8 cellular contexts compared by ENCODE assay signal in the genomic region with DNA sequence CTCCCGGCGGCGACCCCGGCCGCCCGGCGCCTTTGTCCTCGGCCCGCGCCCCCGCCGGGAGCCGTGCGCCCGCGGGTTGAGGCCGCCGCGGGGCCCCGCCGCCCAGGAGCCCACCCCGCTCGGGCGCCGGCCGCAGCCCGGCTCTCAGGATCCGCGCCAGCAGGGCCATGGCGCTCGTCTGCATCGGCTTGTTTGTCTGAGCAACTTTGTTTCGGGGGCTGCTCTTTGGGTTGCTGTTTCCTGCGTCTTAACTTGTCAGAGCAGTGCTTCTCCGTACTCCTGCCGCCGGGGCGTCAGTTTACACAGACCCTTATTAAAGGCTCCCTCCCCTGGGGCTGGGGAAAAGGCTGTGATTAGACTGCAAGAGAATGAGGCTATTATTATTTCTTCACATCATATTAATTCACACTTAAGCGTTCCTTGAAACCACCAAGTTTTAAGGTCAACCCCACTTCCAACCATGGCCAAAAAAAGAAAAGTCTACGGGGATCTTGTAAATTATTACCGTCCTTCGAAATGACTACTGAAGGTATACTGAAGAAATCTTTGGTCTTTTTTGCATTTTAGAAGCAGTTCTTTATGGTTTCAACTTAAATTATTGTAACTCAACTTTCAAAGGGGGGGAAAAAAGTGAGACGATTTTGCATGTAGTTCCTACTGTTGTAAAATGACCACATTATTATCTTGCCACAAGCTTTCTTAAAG. TPM values are rescaled to one million over a fixed set of nuclear protein-coding genes. Genes with fewer than 3 reads are reported as not detected.
A peak's percentile ranks its signal among the peaks of the same experiment; 100 is the strongest.
DNase-seq lines count a peak whose midpoint lies in the region; ATAC-seq and TF ChIP-seq lines count a peak whose summit lies in the region.

A gene with protein sequence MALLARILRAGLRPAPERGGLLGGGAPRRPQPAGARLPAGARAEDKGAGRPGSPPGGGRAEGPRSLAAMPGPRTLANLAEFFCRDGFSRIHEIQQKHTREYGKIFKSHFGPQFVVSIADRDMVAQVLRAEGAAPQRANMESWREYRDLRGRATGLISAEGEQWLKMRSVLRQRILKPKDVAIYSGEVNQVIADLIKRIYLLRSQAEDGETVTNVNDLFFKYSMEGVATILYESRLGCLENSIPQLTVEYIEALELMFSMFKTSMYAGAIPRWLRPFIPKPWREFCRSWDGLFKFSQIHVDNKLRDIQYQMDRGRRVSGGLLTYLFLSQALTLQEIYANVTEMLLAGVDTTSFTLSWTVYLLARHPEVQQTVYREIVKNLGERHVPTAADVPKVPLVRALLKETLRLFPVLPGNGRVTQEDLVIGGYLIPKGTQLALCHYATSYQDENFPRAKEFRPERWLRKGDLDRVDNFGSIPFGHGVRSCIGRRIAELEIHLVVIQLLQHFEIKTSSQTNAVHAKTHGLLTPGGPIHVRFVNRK (minus strand): TSS at position 198 of the 705 bp plus-strand sequence. CDS start 29 bp downstream, at position 169.

- no peaks in the 10 kb centered on the region for H3K27me3 Mint-ChIP-seq in chondrocyte (ENCODE audit: low read depth)
- H3K27me3 Mint-ChIP-seq in type B pancreatic cell, result peaks cover 52% of the 10 kb centered on the region

- CTCF ChIA-PET in AG04450 (lab: Charles Lee), result no interaction called here

- H3K36me3 Mint-ChIP-seq in chondrocyte (ENCODE audit: low read depth) (no peaks in the 10 kb centered on the region), type B pancreatic cell (peaks cover 4% of the 10 kb centered on the region)

- H3K9me3 ChIP-seq in AG04450 (ENCODE audit: control insufficient read depth, insufficient read depth, low read length) (peaks cover 7% of the 10 kb centered on the region), HUES64 (ENCODE audit: insufficient read depth, low read depth, low read length) (no peaks in the 10 kb centered on the region), lower lobe of right lung (no peaks in the 10 kb centered on the region)

- H3K27ac Mint-ChIP-seq in chondrocyte (ENCODE audit: unreplicated experiment) (peak within 1 kb of the TSS; percentile 98), type B pancreatic cell (peak within 1 kb of the TSS; percentile 70)

- intact Hi-C loops in lower lobe of right lung (cut with DNase I), result no loop called here

- H3K9me3 Mint-ChIP-seq in chondrocyte (ENCODE audit: low read depth), result peaks cover 2% of the 10 kb centered on the region
- H3K9me3 Mint-ChIP-seq in type B pancreatic cell, result peaks cover 8% of the 10 kb centered on the region

- DNase-seq in AG04450 (ENCODE audit: low read depth, low spot score), result no peak
- DNase-seq in chondrocyte (ENCODE audit: low spot score), result no peak
- DNase-seq in lower lobe of right lung, result no peak
- DNase-seq in type B pancreatic cell (ENCODE audit: extremely low spot score, unreplicated experiment), result no peak
- DNase-seq in SIG-M5 treated with dmso at 0.1 percent for 504 hours (lab: John Stamatoyannopoulos, UW; ENCODE audit: unreplicated experiment), result no peak
- no peak for DNase-seq in T-helper 9 cell

- H3K36me3 ChIP-seq in HUES64 (ENCODE audit: insufficient read depth, low read length) (no peaks in the 10 kb centered on the region), lower lobe of right lung (no peaks in the 10 kb centered on the region)

- peak within 1 kb of the TSS; percentile 43 for H3K4me3 ChIP-seq in AG04450 (ENCODE audit: low read depth, low read length)
- peak within 1 kb of the TSS; percentile 63 for H3K4me3 ChIP-seq in HUES64 (ENCODE audit: low read length)
- peak within 1 kb of the TSS; percentile 49 for H3K4me3 ChIP-seq in lower lobe of right lung

- no peak within 1 kb of the TSS for H3K27ac ChIP-seq in AG04450 (ENCODE audit: low read depth, low read length)
- H3K27ac ChIP-seq in HUES64 (ENCODE audit: low read depth, low read length), result peak within 1 kb of the TSS; percentile 61
- H3K27ac ChIP-seq in lower lobe of right lung, result no peak within 1 kb of the TSS

- POLR2A ChIA-PET in AG04450 (lab: Yijun Ruan, JAX), result interaction anchor here (0.7 kb wide), 1 partner anchor 636 kb away, joined by 7 read pairs; no protein-coding TSS in a partner anchor

- WGBS in HUES64, result under 1% methylated on average over 39 of the region's 43 CpGs

- peak within 1 kb of the TSS; percentile 78 for H3K9ac ChIP-seq in HUES64 (ENCODE audit: low read depth, low read length)

- TF ChIP-seq CTCF in AG04450 (IDR thresholded peaks at IDR 0.05; ENCODE audit: low read depth, low read length) (no peak), chondrocyte (IDR thresholded peaks at IDR 0.05) (no peak), lower lobe of right lung (IDR thresholded peaks at IDR 0.05) (no peak), type B pancreatic cell (conservative IDR thresholded peaks at IDR 0.05) (no peak)

- peak; percentile 21 to 45 for ATAC-seq in lower lobe of right lung
- no peak for ATAC-seq in GM18873 (IDR thresholded peaks at IDR 0.05; ENCODE audit: low FRiP score, unreplicated experiment)

- peaks cover 11% of the 10 kb centered on the region; the same call in 1 of the 2 replicates for H3K4me1 ChIP-seq in HUES64 (ENCODE audit: insufficient read depth, low read length)
- peaks cover 15% of the 10 kb centered on the region for H3K4me1 ChIP-seq in lower lobe of right lung

- H3K27me3 ChIP-seq in AG04450 (ENCODE audit: control insufficient read depth, insufficient read depth, low read length) (peaks cover 49% of the 10 kb centered on the region), HUES64 (ENCODE audit: insufficient read depth, low read length) (peaks cover 38% of the 10 kb centered on the region), lower lobe of right lung (ENCODE audit: low read depth) (peaks cover 57% of the 10 kb centered on the region)

- H3K4me3 Mint-ChIP-seq in chondrocyte (ENCODE audit: unreplicated experiment) (peak within 1 kb of the TSS; percentile 93), type B pancreatic cell (peak within 1 kb of the TSS; percentile 96)

- H3K4me1 Mint-ChIP-seq in chondrocyte (ENCODE audit: low read depth) (peaks cover 52% of the 10 kb centered on the region), type B pancreatic cell (ENCODE audit: unreplicated experiment) (peaks cover 21% of the 10 kb centered on the region)

RNA-seq across cellular contexts. Expression of the gene that starts here (rescaled TPM):
- polyA plus RNA-seq in AG04450 (2011; rRNA removed), result not detected in 2 replicates
- not detected in 2 replicates for polyA minus RNA-seq in AG04450 (2011; rRNA and poly(A)+ RNA removed)
- 1.7 TPM for polyA plus RNA-seq in HUES64 (2013, experiment 1 of 2)
- polyA plus RNA-seq in HUES64 (2013, experiment 2 of 2), result 1.7 TPM
- total RNA-seq in chondrocyte (11.7 to 17.2 TPM (median 13.4 TPM) in 3 replicates), lower lobe of right lung (not detected), type B pancreatic cell (ENCODE audit: low replicate concordance) (0.62 and 5.1 TPM in 2 replicates)

Comparison
In these comparisons a context has a peak if more than half of its experiments do, and no peak if none do; other contexts are left out.
1. Peak in ATAC-seq and H3K4me3 ChIP-seq in lower lobe of right lung; RNA of the gene not detected or under 1 TPM.